Comparison of ENCODE assay signal across 20 cellular contexts in the genomic region with DNA sequence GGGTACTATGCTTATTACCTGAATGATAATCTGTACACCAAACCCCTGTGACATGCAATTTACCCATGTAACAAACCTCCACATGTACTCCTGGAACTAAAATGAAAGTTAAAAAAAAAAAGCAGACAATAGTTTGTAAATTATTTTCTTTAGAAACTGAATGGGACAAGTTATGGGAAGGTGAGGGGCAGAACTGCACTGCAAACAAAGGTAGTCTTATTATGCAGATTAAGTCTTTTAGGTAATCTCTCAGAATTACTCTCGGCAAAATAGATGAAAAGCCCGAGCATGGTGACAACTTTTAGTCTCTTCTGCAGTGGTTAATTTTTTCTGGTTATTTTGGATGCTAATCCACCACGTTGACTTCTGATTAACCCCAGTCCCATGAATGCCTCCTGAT.
"Had no signal": no experiment of that assay in that cellular context is flagged by ENCODE, and none has a peak within 500 bp of the region (broad histone marks: within the 10 kb centered on the region; RNA-seq: fewer than 3 reads in every experiment).

No MANE protein-coding gene starts in this region.

- H3K4me3 ChIP-seq: coronary artery, dorsolateral prefrontal cortex, esophagus squamous epithelium, gastrocnemius medialis, heart right ventricle, left lung, lower lobe of right lung had no signal

- H3K27me3 ChIP-seq: dorsolateral prefrontal cortex, esophagus squamous epithelium, gastrocnemius medialis, heart right ventricle, left lung had no signal

- H3K4me3 Mint-ChIP-seq: naive thymus-derived CD4-positive, alpha-beta T cell had no signal

- H3K4me1 ChIP-seq: gastrocnemius medialis had no signal

- H3K27ac ChIP-seq: coronary artery, dorsolateral prefrontal cortex, esophagus squamous epithelium, gastrocnemius medialis, heart right ventricle, left lung, lower lobe of right lung had no signal

- H3K27ac Mint-ChIP-seq: naive thymus-derived CD4-positive, alpha-beta T cell had no signal

- H3K9me3 ChIP-seq: esophagus squamous epithelium, gastrocnemius medialis, left lung, lower lobe of right lung had no signal

- DNase-seq: dermis blood vessel endothelial cell; dorsolateral prefrontal cortex; effector CD4-positive, alpha-beta T cell; effector memory CD4-positive, alpha-beta T cell; erythroblast; esophagus squamous epithelium; foreskin fibroblast; foreskin melanocyte; gastrocnemius medialis; glutamatergic neuron; head of caudate nucleus; heart right ventricle; hippocampal formation; left cardiac atrium; left lung; left ventricle myocardium superior; lower lobe of right lung; midbrain; naive thymus-derived CD4-positive, alpha-beta T cell had no signal

- ATAC-seq: gastrocnemius medialis, heart right ventricle, left cardiac atrium, left lung, left ventricle myocardium superior, lower lobe of right lung had no signal

- H3K27me3 Mint-ChIP-seq: naive thymus-derived CD4-positive, alpha-beta T cell had no signal
